In the genomic region with DNA sequence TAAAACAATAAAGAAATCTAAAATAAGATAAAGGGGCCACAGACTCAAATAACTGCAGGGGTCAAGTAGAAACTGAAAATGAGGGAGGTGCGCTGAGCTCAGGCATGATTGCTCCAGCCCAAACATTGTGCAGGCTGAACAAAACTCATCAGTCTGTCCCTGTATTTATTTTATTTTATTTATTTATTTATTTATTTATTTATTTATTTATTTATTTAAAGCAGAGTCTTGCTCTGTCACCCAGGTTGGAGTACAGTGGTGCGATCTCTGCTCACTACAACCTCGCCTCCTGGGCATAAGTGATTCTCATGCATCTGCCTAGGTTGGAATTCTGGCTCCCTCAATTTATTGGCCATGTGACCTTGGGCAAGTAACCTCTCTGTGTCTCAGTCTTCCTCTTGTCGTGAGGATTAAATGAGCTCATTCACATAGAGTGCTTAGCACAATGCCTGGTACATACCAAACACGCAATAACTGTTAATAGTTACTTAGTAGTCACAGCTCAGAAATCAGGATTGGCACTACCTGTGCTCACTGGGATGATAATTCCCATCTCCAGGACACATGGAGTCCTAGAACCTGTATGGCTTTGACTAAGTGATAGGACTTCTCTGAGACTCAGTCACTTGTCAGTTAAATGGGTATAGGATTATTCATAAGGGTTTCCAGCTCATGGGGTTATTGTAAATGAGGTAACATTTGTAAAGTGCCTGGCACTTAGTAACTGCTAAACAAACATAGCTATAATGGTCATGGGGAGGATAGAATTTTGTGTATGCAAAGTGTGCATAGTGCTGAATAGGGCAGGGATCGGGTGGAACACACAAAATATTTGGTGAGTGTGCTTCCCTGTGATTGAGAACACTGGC, we compare ENCODE assay signal across 1 cellular context.
TF ChIP-seq lines count a peak whose summit lies in the region.

No MANE protein-coding gene starts in this region.

TF ChIP-seq in HEK293T, 16 proteins besides CTCF, POLR2A, EP300 and RAD21:
- TF ChIP-seq NFRKB (IDR thresholded peaks at IDR 0.05) (no peak), ZNF384 (IDR thresholded peaks at IDR 0.05) (no peak), TARDBP (IDR thresholded peaks at IDR 0.05) (no peak), SP1 (IDR thresholded peaks at IDR 0.05) (no peak), ELF4 (IDR thresholded peaks at IDR 0.05) (no peak), CTBP1 (IDR thresholded peaks at IDR 0.05; ENCODE audit: borderline replicate concordance) (no peak), FOXK2 (IDR thresholded peaks at IDR 0.05) (no peak), FOXA1 (IDR thresholded peaks at IDR 0.05) (no peak)
